In the genomic region with DNA sequence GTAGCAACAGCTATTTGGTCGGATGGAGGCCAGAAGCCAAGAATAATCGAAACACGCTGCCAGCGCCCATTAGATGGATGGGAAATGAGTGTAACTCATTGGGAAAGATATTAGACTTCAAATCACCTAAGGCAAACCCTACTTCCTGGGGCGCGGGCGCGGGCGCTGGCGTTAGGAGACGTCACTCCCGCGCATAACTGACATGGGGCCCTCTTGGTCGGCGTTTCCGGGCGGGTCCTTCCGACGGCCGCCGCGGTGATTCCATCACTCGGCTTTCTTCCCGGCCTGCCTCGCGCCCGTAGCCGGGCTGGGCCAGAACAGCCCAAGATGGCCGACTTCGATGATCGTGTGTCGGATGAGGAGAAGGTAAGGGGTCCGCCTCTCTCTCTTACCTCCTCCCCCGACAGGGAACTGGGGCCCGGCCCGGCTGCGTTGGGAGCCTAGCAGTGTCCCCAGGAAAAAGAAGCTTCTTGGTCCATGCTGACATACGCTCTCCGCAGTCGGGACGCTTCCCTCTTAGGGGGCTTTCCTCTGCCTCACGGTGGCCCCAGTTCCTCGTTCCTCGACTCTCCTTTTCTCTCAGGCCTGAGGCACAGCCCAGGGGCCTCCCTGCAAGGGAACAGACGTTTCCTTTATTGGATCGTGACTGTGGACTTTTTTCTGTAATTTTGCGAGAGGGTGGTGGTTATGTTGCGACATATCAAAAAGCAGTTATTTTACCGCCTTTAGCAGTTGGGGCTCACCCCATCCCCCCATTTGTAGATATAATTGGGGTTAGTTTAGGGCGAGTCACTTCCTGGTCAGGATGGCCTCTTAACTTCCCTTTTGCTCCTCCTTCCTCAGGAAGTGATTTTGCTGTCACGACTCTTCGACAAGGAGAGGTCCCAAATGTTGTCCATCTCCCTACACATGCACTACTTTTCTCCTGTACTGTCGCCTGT, we compare ENCODE assay signal across 8 cellular contexts. TPM values are rescaled to one million over a fixed set of nuclear protein-coding genes. Genes with fewer than 3 reads are reported as not detected.
DNase-seq lines count a peak whose midpoint lies in the region; ATAC-seq, FAIRE-seq and TF ChIP-seq lines count a peak whose summit lies in the region.

TSS of gene CAPZA1 (plus strand) at position 315 of the 941 bp plus-strand sequence. CDS start at position 328, 13 bp downstream.

- no peak within 1 kb of the TSS for H2AFZ ChIP-seq in OCI-LY1 (ENCODE audit: low read length)

- H3K9me3 Mint-ChIP-seq in endothelial cell (ENCODE audit: unreplicated experiment), result no peaks in the 10 kb centered on the region

- H3K36me3 Mint-ChIP-seq in endothelial cell (ENCODE audit: low read depth, unreplicated experiment), result no peaks in the 10 kb centered on the region

- H3K4me1 Mint-ChIP-seq in endothelial cell (ENCODE audit: unreplicated experiment), result peaks cover 22% of the 10 kb centered on the region

- H3K4me1 ChIP-seq in OCI-LY1 (ENCODE audit: insufficient read depth, low read length, severe bottlenecking), result peaks cover 51% of the 10 kb centered on the region

- H3K27ac ChIP-seq in OCI-LY1 (ENCODE audit: low read depth, low read length, poor library complexity, severe bottlenecking), result peak within 1 kb of the TSS; percentile 96

- peak within 1 kb of the TSS; percentile 71 for H3K4me3 ChIP-seq in OCI-LY1 (ENCODE audit: low read depth, low read length, poor library complexity, severe bottlenecking)

- peaks cover 2% of the 10 kb centered on the region; the same call in 1 of the 2 replicates for H3K36me3 ChIP-seq in OCI-LY1 (ENCODE audit: insufficient read depth, low read length)

- peak within 1 kb of the TSS; percentile 99 for H3K4me3 Mint-ChIP-seq in endothelial cell (ENCODE audit: unreplicated experiment)

- H3K9me2 ChIP-seq in OCI-LY1 (ENCODE audit: low read depth, low read length), result no peaks in the 10 kb centered on the region

- H3F3A ChIP-seq in OCI-LY1 (ENCODE audit: insufficient read depth, low read length), result no peaks in the 10 kb centered on the region

- H3K79me2 ChIP-seq in OCI-LY1 (ENCODE audit: insufficient read depth, low read length), result peaks cover 47% of the 10 kb centered on the region

- H3K27me3 ChIP-seq in OCI-LY1 (ENCODE audit: insufficient read depth, low read length), result no peaks in the 10 kb centered on the region

- peak; percentile 71 for DNase-seq in D721Med (ENCODE audit: insufficient read length, low spot score)
- peak; percentile 76 for DNase-seq in HuH-7 (ENCODE audit: low spot score)
- peak; percentile 86 for DNase-seq in activated CD8-positive, alpha-beta memory T cell treated with anti-CD3 and anti-CD28 coated beads, Interleukin-2, amount 50 U/mL, for 4 hours
- peak; percentile 89 for DNase-seq in endothelial cell (ENCODE audit: low spot score)
- peak; percentile 93 for DNase-seq in midbrain (lab: John Stamatoyannopoulos, UW)
- DNase-seq in stimulated activated CD8-positive, alpha-beta memory T cell treated with anti-CD3 and anti-CD28 coated beads, Interleukin-15, amount 100 ng/mL, for 48 hours (ENCODE audit: low read depth in 2 of 2), result peak; percentile 87 to 88

- H3K9me3 ChIP-seq in OCI-LY1 (ENCODE audit: low read length), result no peaks in the 10 kb centered on the region

- peak; percentile 78 for ATAC-seq in GM21515 (IDR thresholded peaks at IDR 0.05; ENCODE audit: unreplicated experiment)

- no peaks in the 10 kb centered on the region for H4K20me1 ChIP-seq in OCI-LY1 (ENCODE audit: insufficient read depth, low read length)

- H3K4me2 ChIP-seq in OCI-LY1 (ENCODE audit: low read length), result peak within 1 kb of the TSS; percentile 83

- H3K27me3 Mint-ChIP-seq in endothelial cell (ENCODE audit: unreplicated experiment), result peaks cover 7% of the 10 kb centered on the region

- TF ChIP-seq CTCF in D721Med (IDR thresholded peaks at IDR 0.05; ENCODE audit: insufficient read depth, missing control alignments), result no peak
- TF ChIP-seq CTCF in OCI-LY1 (IDR thresholded peaks at IDR 0.05; ENCODE audit: low read length), result no peak
- no peak for TF ChIP-seq CTCF in endothelial cell (IDR thresholded peaks at IDR 0.05; ENCODE audit: unreplicated experiment)

- no peak for FAIRE-seq in D721Med (lab: Jason Lieb, UNC)

- H3K9ac ChIP-seq in OCI-LY1 (ENCODE audit: low read length), result peak within 1 kb of the TSS; percentile 93

- peak within 1 kb of the TSS; percentile 99 for H3K27ac Mint-ChIP-seq in endothelial cell (ENCODE audit: unreplicated experiment)

RNA-seq across cellular contexts. Expression of gene CAPZA1, which starts in this region (rescaled TPM):
- total RNA-seq in endothelial cell (ENCODE audit: unreplicated experiment), result 137 TPM

Comparison
In these comparisons a context has a peak if more than half of its experiments do, and no peak if none do; other contexts are left out.
1. Peak in every context shown above with its lines: DNase-seq, ATAC-seq, H3K4me3 ChIP-seq and H3K27ac ChIP-seq.